Comparison of ENCODE assay signal across 16 cellular contexts in the genomic region with DNA sequence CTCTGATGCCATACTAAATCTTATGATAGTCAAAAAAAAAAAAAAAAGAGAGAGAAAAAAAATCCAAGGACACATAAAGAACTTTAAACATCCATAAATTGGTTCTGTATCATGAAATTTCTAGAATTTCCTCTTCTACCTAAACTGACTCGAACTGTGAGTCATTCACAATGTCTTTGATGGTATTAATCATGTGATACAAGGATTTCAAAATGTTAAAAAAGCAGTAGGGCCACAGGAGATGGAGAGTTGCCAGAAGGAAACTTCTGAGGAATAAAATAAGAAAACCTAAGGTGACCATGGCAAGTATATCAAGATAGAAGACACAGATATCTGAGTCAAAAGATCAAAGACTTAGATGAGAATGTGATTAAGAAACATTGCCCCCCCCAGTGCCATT.
A peak's percentile ranks its signal among the peaks of the same experiment; 100 is the strongest.
DNase-seq lines count a peak whose midpoint lies in the region; ATAC-seq and TF ChIP-seq lines count a peak whose summit lies in the region.
"Had no signal": no experiment of that assay in that cellular context is flagged by ENCODE, and none has a peak within 500 bp of the region (broad histone marks: within the 10 kb centered on the region; RNA-seq: fewer than 3 reads in every experiment).

No MANE protein-coding gene starts in this region.

- H3K36me3 Mint-ChIP-seq in osteocyte (ENCODE audit: unreplicated experiment), result no peaks in the 10 kb centered on the region
- H3K36me3 Mint-ChIP-seq: CD4-positive, CD25-positive, alpha-beta regulatory T cell had no signal

- H3K4me3 ChIP-seq in brain microvascular endothelial cell (ENCODE audit: low read depth, low read length) (no peak overlapping the region), fibroblast of pulmonary artery (replicated peaks; ENCODE audit: low read depth, low read length) (no peak overlapping the region)
- H3K4me3 ChIP-seq: BLaER1 treated with 17β-estradiol and CSF1 and Interleukin-3, amounts not matched to agents 10 nM and 100 nM had no signal

- peak; percentile 2 for DNase-seq in HT1080 (ENCODE audit: low read depth)
- peak; percentile 2 for DNase-seq in brain microvascular endothelial cell
- DNase-seq in fibroblast of pulmonary artery (ENCODE audit: low read depth), result peak; percentile 22
- no peak for DNase-seq in osteocyte (ENCODE audit: extremely low spot score, unreplicated experiment)
- no peak for DNase-seq in occipital lobe (lab: John Stamatoyannopoulos, UW)
- no peak for DNase-seq in NCI-H1417 (lab: John Stamatoyannopoulos, UW)
- no peak for DNase-seq in T-helper 2 cell
- DNase-seq: ACHN; Calu3; CD4-positive, CD25-positive, alpha-beta regulatory T cell; DMS 273 treated with DMSO at 0.1 percent for 48 hours; HCEC 1CT; HFFc6 had no signal

- no peak overlapping the region for H3K4me3 Mint-ChIP-seq in osteocyte (ENCODE audit: unreplicated experiment)
- H3K4me3 Mint-ChIP-seq: CD4-positive, CD25-positive, alpha-beta regulatory T cell; HFFc6 had no signal

- peaks cover 7% of the 10 kb centered on the region for H3K4me1 Mint-ChIP-seq in osteocyte (ENCODE audit: unreplicated experiment)
- H3K4me1 Mint-ChIP-seq: CD4-positive, CD25-positive, alpha-beta regulatory T cell had no signal

- no peak for ATAC-seq in HG03565 (IDR thresholded peaks at IDR 0.05; ENCODE audit: unreplicated experiment)

- no peaks in the 10 kb centered on the region for H3K27me3 Mint-ChIP-seq in osteocyte (ENCODE audit: unreplicated experiment)
- H3K27me3 Mint-ChIP-seq: CD4-positive, CD25-positive, alpha-beta regulatory T cell had no signal

- H3K27me3 ChIP-seq in brain microvascular endothelial cell (replicated peaks), result no peaks in the 10 kb centered on the region
- H3K27me3 ChIP-seq: BLaER1 treated with 17β-estradiol and CSF1 and Interleukin-3, amounts not matched to agents 10 nM and 100 nM had no signal

- H3K36me3 ChIP-seq in brain microvascular endothelial cell (replicated peaks), result no peaks in the 10 kb centered on the region
- H3K36me3 ChIP-seq: BLaER1 treated with 17β-estradiol and CSF1 and Interleukin-3, amounts not matched to agents 10 nM and 100 nM had no signal

- H3K9me3 Mint-ChIP-seq in osteocyte (ENCODE audit: unreplicated experiment), result peaks cover 9% of the 10 kb centered on the region

- TF ChIP-seq CTCF in brain microvascular endothelial cell (IDR thresholded peaks at IDR 0.05; ENCODE audit: low read depth, low read length, missing control alignments) (no peak), fibroblast of pulmonary artery (IDR thresholded peaks at IDR 0.05; ENCODE audit: low read length, missing control alignments) (no peak), osteocyte (IDR thresholded peaks at IDR 0.05) (no peak)

- in situ Hi-C loops in brain microvascular endothelial cell (cut with HindIII; ENCODE audit: low pct_ligation_motif_present, low sequenced_read_pairs), result no loop called here

- peak overlapping the region; percentile 5 for H3K27ac Mint-ChIP-seq in osteocyte (ENCODE audit: unreplicated experiment)
- H3K27ac Mint-ChIP-seq: CD4-positive, CD25-positive, alpha-beta regulatory T cell; HFFc6 had no signal

- no peak overlapping the region for H3K27ac ChIP-seq in brain microvascular endothelial cell
- H3K27ac ChIP-seq: BLaER1 treated with 17β-estradiol and CSF1 and Interleukin-3, amounts not matched to agents 10 nM and 100 nM; HL-60 had no signal

Comparison
In these comparisons a context has a peak if more than half of its experiments do, and no peak if none do; other contexts are left out.
1. DNase-seq: peak in HT1080 (single experiment), brain microvascular endothelial cell (single experiment) and fibroblast of pulmonary artery (single experiment); none in osteocyte (single experiment), occipital lobe (single experiment), NCI-H1417 (0 of 3) and T-helper 2 cell (0 of 5).